ENCODE assay signal across 29 cellular contexts in genomic region chr15:23578521-23579150, GRCh38. TPM values are rescaled to one million over a fixed set of nuclear protein-coding genes. Genes with fewer than 3 reads are reported as not detected.
"Had no signal": no experiment of that assay in that cellular context is flagged by ENCODE, and none has a peak within 500 bp of the region (broad histone marks: within the 10 kb centered on the region; RNA-seq: fewer than 3 reads in every experiment).

No MANE protein-coding gene starts in this region.

- H3K27ac Mint-ChIP-seq: natural killer cell treated with Interleukin-12 subunit alpha and Interleukin-12 subunit beta and Interleukin-15 and Interleukin-18, amount 100 ng/mL, for 72 hours; nephron progenitor cell; progenitor cell of endocrine pancreas; stimulated activated effector memory CD8-positive, alpha-beta T cell treated with anti-CD3 and anti-CD28 coated beads, Interleukin-12 subunit alpha, Interleukin-12 subunit beta, amount 100 ng/mL, for 72 hours; stimulated activated naive B cell treated with anti-CD40 and anti-IgM and Interleukin-4, amounts not matched to agents 10 μg/mL and 1 μg/mL and 100 μg/mL, for 72 hours; stimulated activated naive CD8-positive, alpha-beta T cell treated with anti-CD3 and anti-CD28 coated beads, Interleukin-15, Interleukin-2, amounts not matched to agents 100 ng/mL and 50 ng/mL, for 24 hours had no signal

- H3K9me3 Mint-ChIP-seq: neural crest cell; stimulated activated naive B cell treated with anti-CD40 and anti-IgM and Interleukin-4, amounts not matched to agents 10 μg/mL and 1 μg/mL and 100 μg/mL, for 72 hours; stimulated activated naive CD8-positive, alpha-beta T cell treated with anti-CD3 and anti-CD28 coated beads, Interleukin-15, Interleukin-2, amounts not matched to agents 100 ng/mL and 50 ng/mL, for 24 hours had no signal

- H3K4me3 ChIP-seq: pancreas, psoas muscle, right lobe of liver, sigmoid colon, stomach, thoracic aorta, thyroid gland, tibial nerve, upper lobe of left lung, vagina had no signal

- DNase-seq: nephron progenitor cell; nucleus accumbens; pancreas; posterior cingulate gyrus; psoas muscle; right cardiac atrium; right lobe of liver; sigmoid colon; small intestine; stimulated activated CD4-positive, alpha-beta T cell treated with anti-CD3 and anti-CD28 coated beads, Interleukin-15, amount 100 ng/mL, for 24 hours; stimulated activated CD4-positive, alpha-beta T cell treated with anti-CD3 and anti-CD28 coated beads, Interleukin-2, amount 100 ng/mL, for 24 hours; stimulated activated CD4-positive, alpha-beta T cell treated with anti-CD3 and anti-CD28 coated beads, Interleukin-2, amount 100 ng/mL, for 48 hours; stimulated activated CD4-positive, alpha-beta T cell treated with anti-CD3 and anti-CD28 coated beads, Interleukin-4, amount 100 ng/mL, for 24 hours; stimulated activated naive B cell treated with anti-CD40 and anti-IgM and Interleukin-4, amounts not matched to agents 10 μg/mL and 1 μg/mL and 100 μg/mL, for 72 hours; stimulated activated naive CD4-positive, alpha-beta T cell treated with Interleukin-2 at 50 U/mL for 16 hours; stomach; thyroid gland; trophoblast cell; upper lobe of left lung had no signal

- H3K36me3 ChIP-seq: neutrophil, pancreas, right lobe of liver, sigmoid colon, stomach, thoracic aorta, thyroid gland, tibial nerve, upper lobe of left lung, vagina had no signal

- H3K27me3 Mint-ChIP-seq: natural killer cell treated with Interleukin-12 subunit alpha and Interleukin-12 subunit beta and Interleukin-15 and Interleukin-18, amount 100 ng/mL, for 72 hours; progenitor cell of endocrine pancreas; stimulated activated naive B cell treated with anti-CD40 and anti-IgM and Interleukin-4, amounts not matched to agents 10 μg/mL and 1 μg/mL and 100 μg/mL, for 72 hours; stimulated activated naive CD8-positive, alpha-beta T cell treated with anti-CD3 and anti-CD28 coated beads, Interleukin-15, Interleukin-2, amounts not matched to agents 100 ng/mL and 50 ng/mL, for 24 hours had no signal

- H3K4me3 Mint-ChIP-seq: natural killer cell treated with Interleukin-12 subunit alpha and Interleukin-12 subunit beta and Interleukin-15 and Interleukin-18, amount 100 ng/mL, for 72 hours; nephron progenitor cell; neural crest cell; stimulated activated effector memory CD8-positive, alpha-beta T cell treated with anti-CD3 and anti-CD28 coated beads, Interleukin-12 subunit alpha, Interleukin-12 subunit beta, amount 100 ng/mL, for 72 hours; stimulated activated naive B cell treated with anti-CD40 and anti-IgM and Interleukin-4, amounts not matched to agents 10 μg/mL and 1 μg/mL and 100 μg/mL, for 72 hours; stimulated activated naive CD8-positive, alpha-beta T cell treated with anti-CD3 and anti-CD28 coated beads, Interleukin-15, Interleukin-2, amounts not matched to agents 100 ng/mL and 50 ng/mL, for 24 hours had no signal

- H3K4me1 ChIP-seq: pancreas, psoas muscle, right lobe of liver, sigmoid colon, stomach, thyroid gland, tibial nerve, upper lobe of left lung, vagina had no signal

- H3K27me3 ChIP-seq: neutrophil, pancreas, right lobe of liver, sigmoid colon, stomach, thyroid gland, tibial nerve, upper lobe of left lung, vagina had no signal

- H3K9me3 ChIP-seq: neutrophil, pancreas, psoas muscle, right lobe of liver, sigmoid colon, stomach, thoracic aorta, thyroid gland, tibial nerve, upper lobe of left lung, vagina had no signal

- H3K36me3 Mint-ChIP-seq: natural killer cell treated with Interleukin-12 subunit alpha and Interleukin-12 subunit beta and Interleukin-15 and Interleukin-18, amount 100 ng/mL, for 72 hours; stimulated activated effector memory CD8-positive, alpha-beta T cell treated with anti-CD3 and anti-CD28 coated beads, Interleukin-12 subunit alpha, Interleukin-12 subunit beta, amount 100 ng/mL, for 72 hours; stimulated activated naive B cell treated with anti-CD40 and anti-IgM and Interleukin-4, amounts not matched to agents 10 μg/mL and 1 μg/mL and 100 μg/mL, for 72 hours had no signal

- H3K4me1 Mint-ChIP-seq: stimulated activated effector memory CD8-positive, alpha-beta T cell treated with anti-CD3 and anti-CD28 coated beads, Interleukin-12 subunit alpha, Interleukin-12 subunit beta, amount 100 ng/mL, for 72 hours; stimulated activated naive B cell treated with anti-CD40 and anti-IgM and Interleukin-4, amounts not matched to agents 10 μg/mL and 1 μg/mL and 100 μg/mL, for 72 hours had no signal

- H3K27ac ChIP-seq: neutrophil, pancreas, psoas muscle, right lobe of liver, sigmoid colon, stomach, thoracic aorta, thyroid gland, tibial nerve, upper lobe of left lung, vagina had no signal

- ATAC-seq: natural killer cell treated with Interleukin-12 subunit alpha and Interleukin-12 subunit beta and Interleukin-15 and Interleukin-18, amount 100 ng/mL, for 72 hours; pancreas; psoas muscle; right cardiac atrium; right lobe of liver; stimulated activated effector memory CD8-positive, alpha-beta T cell treated with anti-CD3 and anti-CD28 coated beads, Interleukin-12 subunit alpha, Interleukin-12 subunit beta, amount 100 ng/mL, for 72 hours; stimulated activated naive B cell treated with anti-CD40 and anti-IgM and Interleukin-4, amounts not matched to agents 10 μg/mL and 1 μg/mL and 100 μg/mL, for 72 hours had no signal

RNA-seq across cellular contexts. Expression of gene MKRN3, which starts 13.2 kb away (rescaled TPM):
- total RNA-seq: osteocyte, vagina had no signal
